In genomic region chr5:112860929-112861637, GRCh38 we compare ENCODE assay signal across 1 cellular context.
TF ChIP-seq lines count a peak whose summit lies in the region.

Gene SRP19, plus strand, starts transcription at chr5:112861287. Its CDS starts 90 bp downstream, at chr5:112861377.

TF ChIP-seq in HepG2, 621 proteins besides CTCF, POLR2A, EP300 and RAD21 (continued from another document and continues in another):
- TF ChIP-seq, protein P1, sequence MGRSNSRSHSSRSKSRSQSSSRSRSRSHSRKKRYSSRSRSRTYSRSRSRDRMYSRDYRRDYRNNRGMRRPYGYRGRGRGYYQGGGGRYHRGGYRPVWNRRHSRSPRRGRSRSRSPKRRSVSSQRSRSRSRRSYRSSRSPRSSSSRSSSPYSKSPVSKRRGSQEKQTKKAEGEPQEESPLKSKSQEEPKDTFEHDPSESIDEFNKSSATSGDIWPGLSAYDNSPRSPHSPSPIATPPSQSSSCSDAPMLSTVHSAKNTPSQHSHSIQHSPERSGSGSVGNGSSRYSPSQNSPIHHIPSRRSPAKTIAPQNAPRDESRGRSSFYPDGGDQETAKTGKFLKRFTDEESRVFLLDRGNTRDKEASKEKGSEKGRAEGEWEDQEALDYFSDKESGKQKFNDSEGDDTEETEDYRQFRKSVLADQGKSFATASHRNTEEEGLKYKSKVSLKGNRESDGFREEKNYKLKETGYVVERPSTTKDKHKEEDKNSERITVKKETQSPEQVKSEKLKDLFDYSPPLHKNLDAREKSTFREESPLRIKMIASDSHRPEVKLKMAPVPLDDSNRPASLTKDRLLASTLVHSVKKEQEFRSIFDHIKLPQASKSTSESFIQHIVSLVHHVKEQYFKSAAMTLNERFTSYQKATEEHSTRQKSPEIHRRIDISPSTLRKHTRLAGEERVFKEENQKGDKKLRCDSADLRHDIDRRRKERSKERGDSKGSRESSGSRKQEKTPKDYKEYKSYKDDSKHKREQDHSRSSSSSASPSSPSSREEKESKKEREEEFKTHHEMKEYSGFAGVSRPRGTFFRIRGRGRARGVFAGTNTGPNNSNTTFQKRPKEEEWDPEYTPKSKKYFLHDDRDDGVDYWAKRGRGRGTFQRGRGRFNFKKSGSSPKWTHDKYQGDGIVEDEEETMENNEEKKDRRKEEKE (IDR thresholded peaks at IDR 0.05): no peak
- TF ChIP-seq ZSCAN9 (CRISPR knock-in tag; IDR thresholded peaks at IDR 0.05; ENCODE audit: borderline replicate concordance) (peak; percentile 97), ZNF276 (CRISPR knock-in tag; IDR thresholded peaks at IDR 0.05; ENCODE audit: low read depth) (peak; percentile 64; the same call in 1 of the 2 replicates), SAFB2 (CRISPR knock-in tag; IDR thresholded peaks at IDR 0.05; ENCODE audit: borderline replicate concordance, low read depth) (no peak), CBX1 (IDR thresholded peaks at IDR 0.05; ENCODE audit: low read depth) (no peak), TCF7 (IDR thresholded peaks at IDR 0.05; ENCODE audit: low read depth) (no peak), CBFB (CRISPR knock-in tag; IDR thresholded peaks at IDR 0.05) (0 out of 2 replicates have a peak, but pooled peaks have one; percentile 24), SOX13 (IDR thresholded peaks at IDR 0.05) (no peak), SOX13 (CRISPR knock-in tag; conservative IDR thresholded peaks at IDR 0.05 in 1 of 2, IDR thresholded peaks at IDR 0.05 in 1 of 2) (no peak; a peak in 1 of 4 replicates), TEAD2 (CRISPR knock-in tag; IDR thresholded peaks at IDR 0.05) (peak; percentile 98), NFKB2 (CRISPR knock-in tag; IDR thresholded peaks at IDR 0.05; ENCODE audit: borderline replicate concordance) (peak; percentile 88), CCAR2 (optimal IDR thresholded peaks at IDR 0.05; ENCODE audit: low read depth, low read length) (no peak), ZNF781 (CRISPR knock-in tag; IDR thresholded peaks at IDR 0.05; ENCODE audit: borderline replicate concordance, not compliant biosample characterization) (peak; percentile 92), ATF6 (CRISPR knock-in tag; conservative IDR thresholded peaks at IDR 0.05) (peak; percentile 74; the same call in 1 of the 2 replicates), NCOA5 (CRISPR knock-in tag; IDR thresholded peaks at IDR 0.05) (no peak), ZNF891 (CRISPR knock-in tag; IDR thresholded peaks at IDR 0.05) (peak; percentile 46; the same call in 1 of the 2 replicates), CHCHD3 (CRISPR knock-in tag; IDR thresholded peaks at IDR 0.05) (0 out of 2 replicates have a peak, but pooled peaks have one; percentile 78), ZNF382 (CRISPR knock-in tag; IDR thresholded peaks at IDR 0.05; ENCODE audit: borderline replicate concordance) (no peak), ZNF724P (CRISPR knock-in tag; IDR thresholded peaks at IDR 0.05; ENCODE audit: borderline replicate concordance) (peak; percentile 93; the same call in 1 of the 2 replicates), RORA (CRISPR knock-in tag; IDR thresholded peaks at IDR 0.05) (no peak), HOXD1 (CRISPR knock-in tag; IDR thresholded peaks at IDR 0.05) (no peak), THAP9 (CRISPR knock-in tag; IDR thresholded peaks at IDR 0.05; ENCODE audit: borderline replicate concordance) (peak; percentile 82), ESRRA (CRISPR knock-in tag; IDR thresholded peaks at IDR 0.05; ENCODE audit: low read depth) (peak; percentile 57; the same call in 1 of the 2 replicates), KDM2A (CRISPR knock-in tag; IDR thresholded peaks at IDR 0.05; ENCODE audit: borderline replicate concordance, low read depth) (peak; percentile 84), SUZ12 (IDR thresholded peaks at IDR 0.05; ENCODE audit: low read depth, low read length) (no peak), NFE2 (CRISPR knock-in tag; IDR thresholded peaks at IDR 0.05) (0 out of 2 replicates have a peak, but pooled peaks have one; percentile 22), U2AF2 (IDR thresholded peaks at IDR 0.05; ENCODE audit: low read depth, low read length) (no peak), PAWR (CRISPR knock-in tag; IDR thresholded peaks at IDR 0.05; ENCODE audit: borderline replicate concordance) (no peak), TCF7L2 (IDR thresholded peaks at IDR 0.05; ENCODE audit: low read depth, low read length) (no peak), ZNF3 (CRISPR knock-in tag; IDR thresholded peaks at IDR 0.05) (peak; percentile 92), JUND (CRISPR knock-in tag; IDR thresholded peaks at IDR 0.05) (peak; percentile 61; the same call in 1 of the 2 replicates), SYNCRIP (IDR thresholded peaks at IDR 0.05; ENCODE audit: insufficient read depth, low read depth, low read length) (no peak), CENPT (CRISPR knock-in tag; IDR thresholded peaks at IDR 0.05; ENCODE audit: low read depth) (peak; percentile 68; the same call in 1 of the 2 replicates), ZNF501 (CRISPR knock-in tag; IDR thresholded peaks at IDR 0.05) (peak; percentile 87), THRA (CRISPR knock-in tag; IDR thresholded peaks at IDR 0.05; ENCODE audit: borderline replicate concordance) (peak; percentile 42; the same call in 1 of the 2 replicates), ZNF251 (CRISPR knock-in tag; IDR thresholded peaks at IDR 0.05) (no peak), ZNF234 (CRISPR knock-in tag; conservative IDR thresholded peaks at IDR 0.05) (no peak), AGO2 (optimal IDR thresholded peaks at IDR 0.05; ENCODE audit: low read depth, low read length) (peak; percentile 63), ZNF496 (CRISPR knock-in tag; IDR thresholded peaks at IDR 0.05; ENCODE audit: insufficient replicate concordance) (no peak), NCOA1 (CRISPR knock-in tag; IDR thresholded peaks at IDR 0.05) (no peak), KDM5A (IDR thresholded peaks at IDR 0.05; ENCODE audit: borderline replicate concordance, low read length) (peak; percentile 95), ZNF280D (CRISPR knock-in tag; IDR thresholded peaks at IDR 0.05) (no peak), ZNF292 (CRISPR knock-in tag; IDR thresholded peaks at IDR 0.05; ENCODE audit: borderline replicate concordance, low read depth) (no peak), PCBP2 (optimal IDR thresholded peaks at IDR 0.05; ENCODE audit: low read depth, low read length, poor library complexity, severe bottlenecking) (no peak), MATR3 (CRISPR knock-in tag; IDR thresholded peaks at IDR 0.05) (no peak)
- TF ChIP-seq, protein P2, sequence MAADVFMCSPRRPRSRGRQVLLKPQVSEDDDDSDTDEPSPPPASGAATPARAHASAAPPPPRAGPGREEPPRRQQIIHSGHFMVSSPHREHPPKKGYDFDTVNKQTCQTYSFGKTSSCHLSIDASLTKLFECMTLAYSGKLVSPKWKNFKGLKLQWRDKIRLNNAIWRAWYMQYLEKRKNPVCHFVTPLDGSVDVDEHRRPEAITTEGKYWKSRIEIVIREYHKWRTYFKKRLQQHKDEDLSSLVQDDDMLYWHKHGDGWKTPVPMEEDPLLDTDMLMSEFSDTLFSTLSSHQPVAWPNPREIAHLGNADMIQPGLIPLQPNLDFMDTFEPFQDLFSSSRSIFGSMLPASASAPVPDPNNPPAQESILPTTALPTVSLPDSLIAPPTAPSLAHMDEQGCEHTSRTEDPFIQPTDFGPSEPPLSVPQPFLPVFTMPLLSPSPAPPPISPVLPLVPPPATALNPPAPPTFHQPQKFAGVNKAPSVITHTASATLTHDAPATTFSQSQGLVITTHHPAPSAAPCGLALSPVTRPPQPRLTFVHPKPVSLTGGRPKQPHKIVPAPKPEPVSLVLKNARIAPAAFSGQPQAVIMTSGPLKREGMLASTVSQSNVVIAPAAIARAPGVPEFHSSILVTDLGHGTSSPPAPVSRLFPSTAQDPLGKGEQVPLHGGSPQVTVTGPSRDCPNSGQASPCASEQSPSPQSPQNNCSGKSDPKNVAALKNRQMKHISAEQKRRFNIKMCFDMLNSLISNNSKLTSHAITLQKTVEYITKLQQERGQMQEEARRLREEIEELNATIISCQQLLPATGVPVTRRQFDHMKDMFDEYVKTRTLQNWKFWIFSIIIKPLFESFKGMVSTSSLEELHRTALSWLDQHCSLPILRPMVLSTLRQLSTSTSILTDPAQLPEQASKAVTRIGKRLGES (CRISPR knock-in tag; IDR thresholded peaks at IDR 0.05; ENCODE audit: borderline replicate concordance): peak; percentile 92; the same call in 1 of the 2 replicates
- TF ChIP-seq, protein P3, sequence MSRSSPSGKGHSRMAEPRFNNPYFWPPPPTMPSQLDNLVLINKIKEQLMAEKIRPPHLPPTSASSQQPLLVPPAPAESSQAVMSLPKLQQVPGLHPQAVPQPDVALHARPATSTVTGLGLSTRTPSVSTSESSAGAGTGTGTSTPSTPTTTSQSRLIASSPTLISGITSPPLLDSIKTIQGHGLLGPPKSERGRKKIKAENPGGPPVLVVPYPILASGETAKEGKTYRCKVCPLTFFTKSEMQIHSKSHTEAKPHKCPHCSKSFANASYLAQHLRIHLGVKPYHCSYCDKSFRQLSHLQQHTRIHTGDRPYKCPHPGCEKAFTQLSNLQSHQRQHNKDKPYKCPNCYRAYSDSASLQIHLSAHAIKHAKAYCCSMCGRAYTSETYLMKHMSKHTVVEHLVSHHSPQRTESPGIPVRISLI (CRISPR knock-in tag; IDR thresholded peaks at IDR 0.05; ENCODE audit: borderline replicate concordance): no peak; the same call in 1 of the 2 replicates
